ENCODE assay signal across 1 cellular context in genomic region chr3:177249203-177249602, GRCh38.
TF ChIP-seq lines count a peak whose summit lies in the region.

No MANE protein-coding gene starts in this region.

TF ChIP-seq in H1, 55 proteins besides CTCF, POLR2A, EP300 and RAD21 (continued from another document):
- TF ChIP-seq, protein P1, sequence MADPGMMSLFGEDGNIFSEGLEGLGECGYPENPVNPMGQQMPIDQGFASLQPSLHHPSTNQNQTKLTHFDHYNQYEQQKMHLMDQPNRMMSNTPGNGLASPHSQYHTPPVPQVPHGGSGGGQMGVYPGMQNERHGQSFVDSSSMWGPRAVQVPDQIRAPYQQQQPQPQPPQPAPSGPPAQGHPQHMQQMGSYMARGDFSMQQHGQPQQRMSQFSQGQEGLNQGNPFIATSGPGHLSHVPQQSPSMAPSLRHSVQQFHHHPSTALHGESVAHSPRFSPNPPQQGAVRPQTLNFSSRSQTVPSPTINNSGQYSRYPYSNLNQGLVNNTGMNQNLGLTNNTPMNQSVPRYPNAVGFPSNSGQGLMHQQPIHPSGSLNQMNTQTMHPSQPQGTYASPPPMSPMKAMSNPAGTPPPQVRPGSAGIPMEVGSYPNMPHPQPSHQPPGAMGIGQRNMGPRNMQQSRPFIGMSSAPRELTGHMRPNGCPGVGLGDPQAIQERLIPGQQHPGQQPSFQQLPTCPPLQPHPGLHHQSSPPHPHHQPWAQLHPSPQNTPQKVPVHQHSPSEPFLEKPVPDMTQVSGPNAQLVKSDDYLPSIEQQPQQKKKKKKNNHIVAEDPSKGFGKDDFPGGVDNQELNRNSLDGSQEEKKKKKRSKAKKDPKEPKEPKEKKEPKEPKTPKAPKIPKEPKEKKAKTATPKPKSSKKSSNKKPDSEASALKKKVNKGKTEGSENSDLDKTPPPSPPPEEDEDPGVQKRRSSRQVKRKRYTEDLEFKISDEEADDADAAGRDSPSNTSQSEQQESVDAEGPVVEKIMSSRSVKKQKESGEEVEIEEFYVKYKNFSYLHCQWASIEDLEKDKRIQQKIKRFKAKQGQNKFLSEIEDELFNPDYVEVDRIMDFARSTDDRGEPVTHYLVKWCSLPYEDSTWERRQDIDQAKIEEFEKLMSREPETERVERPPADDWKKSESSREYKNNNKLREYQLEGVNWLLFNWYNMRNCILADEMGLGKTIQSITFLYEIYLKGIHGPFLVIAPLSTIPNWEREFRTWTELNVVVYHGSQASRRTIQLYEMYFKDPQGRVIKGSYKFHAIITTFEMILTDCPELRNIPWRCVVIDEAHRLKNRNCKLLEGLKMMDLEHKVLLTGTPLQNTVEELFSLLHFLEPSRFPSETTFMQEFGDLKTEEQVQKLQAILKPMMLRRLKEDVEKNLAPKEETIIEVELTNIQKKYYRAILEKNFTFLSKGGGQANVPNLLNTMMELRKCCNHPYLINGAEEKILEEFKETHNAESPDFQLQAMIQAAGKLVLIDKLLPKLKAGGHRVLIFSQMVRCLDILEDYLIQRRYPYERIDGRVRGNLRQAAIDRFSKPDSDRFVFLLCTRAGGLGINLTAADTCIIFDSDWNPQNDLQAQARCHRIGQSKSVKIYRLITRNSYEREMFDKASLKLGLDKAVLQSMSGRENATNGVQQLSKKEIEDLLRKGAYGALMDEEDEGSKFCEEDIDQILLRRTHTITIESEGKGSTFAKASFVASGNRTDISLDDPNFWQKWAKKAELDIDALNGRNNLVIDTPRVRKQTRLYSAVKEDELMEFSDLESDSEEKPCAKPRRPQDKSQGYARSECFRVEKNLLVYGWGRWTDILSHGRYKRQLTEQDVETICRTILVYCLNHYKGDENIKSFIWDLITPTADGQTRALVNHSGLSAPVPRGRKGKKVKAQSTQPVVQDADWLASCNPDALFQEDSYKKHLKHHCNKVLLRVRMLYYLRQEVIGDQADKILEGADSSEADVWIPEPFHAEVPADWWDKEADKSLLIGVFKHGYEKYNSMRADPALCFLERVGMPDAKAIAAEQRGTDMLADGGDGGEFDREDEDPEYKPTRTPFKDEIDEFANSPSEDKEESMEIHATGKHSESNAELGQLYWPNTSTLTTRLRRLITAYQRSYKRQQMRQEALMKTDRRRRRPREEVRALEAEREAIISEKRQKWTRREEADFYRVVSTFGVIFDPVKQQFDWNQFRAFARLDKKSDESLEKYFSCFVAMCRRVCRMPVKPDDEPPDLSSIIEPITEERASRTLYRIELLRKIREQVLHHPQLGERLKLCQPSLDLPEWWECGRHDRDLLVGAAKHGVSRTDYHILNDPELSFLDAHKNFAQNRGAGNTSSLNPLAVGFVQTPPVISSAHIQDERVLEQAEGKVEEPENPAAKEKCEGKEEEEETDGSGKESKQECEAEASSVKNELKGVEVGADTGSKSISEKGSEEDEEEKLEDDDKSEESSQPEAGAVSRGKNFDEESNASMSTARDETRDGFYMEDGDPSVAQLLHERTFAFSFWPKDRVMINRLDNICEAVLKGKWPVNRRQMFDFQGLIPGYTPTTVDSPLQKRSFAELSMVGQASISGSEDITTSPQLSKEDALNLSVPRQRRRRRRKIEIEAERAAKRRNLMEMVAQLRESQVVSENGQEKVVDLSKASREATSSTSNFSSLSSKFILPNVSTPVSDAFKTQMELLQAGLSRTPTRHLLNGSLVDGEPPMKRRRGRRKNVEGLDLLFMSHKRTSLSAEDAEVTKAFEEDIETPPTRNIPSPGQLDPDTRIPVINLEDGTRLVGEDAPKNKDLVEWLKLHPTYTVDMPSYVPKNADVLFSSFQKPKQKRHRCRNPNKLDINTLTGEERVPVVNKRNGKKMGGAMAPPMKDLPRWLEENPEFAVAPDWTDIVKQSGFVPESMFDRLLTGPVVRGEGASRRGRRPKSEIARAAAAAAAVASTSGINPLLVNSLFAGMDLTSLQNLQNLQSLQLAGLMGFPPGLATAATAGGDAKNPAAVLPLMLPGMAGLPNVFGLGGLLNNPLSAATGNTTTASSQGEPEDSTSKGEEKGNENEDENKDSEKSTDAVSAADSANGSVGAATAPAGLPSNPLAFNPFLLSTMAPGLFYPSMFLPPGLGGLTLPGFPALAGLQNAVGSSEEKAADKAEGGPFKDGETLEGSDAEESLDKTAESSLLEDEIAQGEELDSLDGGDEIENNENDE (IDR thresholded peaks at IDR 0.05; ENCODE audit: insufficient replicate concordance, low read length): no peak
- TF ChIP-seq, protein P2, sequence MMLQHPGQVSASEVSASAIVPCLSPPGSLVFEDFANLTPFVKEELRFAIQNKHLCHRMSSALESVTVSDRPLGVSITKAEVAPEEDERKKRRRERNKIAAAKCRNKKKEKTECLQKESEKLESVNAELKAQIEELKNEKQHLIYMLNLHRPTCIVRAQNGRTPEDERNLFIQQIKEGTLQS (IDR thresholded peaks at IDR 0.05; ENCODE audit: insufficient read depth, low read depth, low read length): no peak
- no peak for TF ChIP-seq SP4 (IDR thresholded peaks at IDR 0.05; ENCODE audit: low read length)
- TF ChIP-seq TAF1 (IDR thresholded peaks at IDR 0.05; ENCODE audit: low read depth, low read length): no peak
- no peak for TF ChIP-seq GABPA (IDR thresholded peaks at IDR 0.05; ENCODE audit: borderline replicate concordance, insufficient read depth, low read length)
- TF ChIP-seq, protein P3, sequence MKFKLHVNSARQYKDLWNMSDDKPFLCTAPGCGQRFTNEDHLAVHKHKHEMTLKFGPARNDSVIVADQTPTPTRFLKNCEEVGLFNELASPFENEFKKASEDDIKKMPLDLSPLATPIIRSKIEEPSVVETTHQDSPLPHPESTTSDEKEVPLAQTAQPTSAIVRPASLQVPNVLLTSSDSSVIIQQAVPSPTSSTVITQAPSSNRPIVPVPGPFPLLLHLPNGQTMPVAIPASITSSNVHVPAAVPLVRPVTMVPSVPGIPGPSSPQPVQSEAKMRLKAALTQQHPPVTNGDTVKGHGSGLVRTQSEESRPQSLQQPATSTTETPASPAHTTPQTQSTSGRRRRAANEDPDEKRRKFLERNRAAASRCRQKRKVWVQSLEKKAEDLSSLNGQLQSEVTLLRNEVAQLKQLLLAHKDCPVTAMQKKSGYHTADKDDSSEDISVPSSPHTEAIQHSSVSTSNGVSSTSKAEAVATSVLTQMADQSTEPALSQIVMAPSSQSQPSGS (IDR thresholded peaks at IDR 0.05; ENCODE audit: low read length): no peak
- no peak for TF ChIP-seq POU5F1 (IDR thresholded peaks at IDR 0.05; ENCODE audit: low read depth, low read length)
